Comparison of ENCODE assay signal across 8 cellular contexts in the genomic region with DNA sequence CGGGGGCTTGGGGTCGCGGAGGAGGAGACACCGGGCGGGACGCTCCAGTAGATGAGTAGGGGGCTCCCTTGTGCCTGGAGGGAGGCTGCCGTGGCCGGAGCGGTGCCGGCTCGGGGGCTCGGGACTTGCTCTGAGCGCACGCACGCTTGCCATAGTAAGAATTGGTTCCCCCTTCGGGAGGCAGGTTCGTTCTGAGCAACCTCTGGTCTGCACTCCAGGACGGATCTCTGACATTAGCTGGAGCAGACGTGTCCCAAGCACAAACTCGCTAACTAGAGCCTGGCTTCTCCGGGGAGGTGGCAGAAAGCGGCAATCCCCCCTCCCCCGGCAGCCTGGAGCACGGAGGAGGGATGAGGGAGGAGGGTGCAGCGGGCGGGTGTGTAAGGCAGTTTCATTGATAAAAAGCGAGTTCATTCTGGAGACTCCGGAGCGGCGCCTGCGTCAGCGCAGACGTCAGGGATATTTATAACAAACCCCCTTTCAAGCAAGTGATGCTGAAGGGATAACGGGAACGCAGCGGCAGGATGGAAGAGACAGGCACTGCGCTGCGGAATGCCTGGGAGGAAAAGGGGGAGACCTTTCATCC. TPM values are rescaled to one million over a fixed set of nuclear protein-coding genes. Genes with fewer than 3 reads are reported as not detected.
A peak's percentile ranks its signal among the peaks of the same experiment; 100 is the strongest.
DNase-seq lines count a peak whose midpoint lies in the region; ATAC-seq and TF ChIP-seq lines count a peak whose summit lies in the region.

No MANE protein-coding gene starts in this region.

- peak; percentile 71 for DNase-seq in G401 (ENCODE audit: low spot score)
- peak in 4 of 5 donors; percentile 29 to 61 (median 52) for DNase-seq in T-helper 1 cell
- no peak for DNase-seq in MCF 10A (ENCODE audit: unreplicated experiment)
- peak; percentile 63 to 75 (median 73) for DNase-seq in immature natural killer cell
- DNase-seq in skeletal muscle cell (ENCODE audit: low read depth), result no peak
- no peak for DNase-seq in SKM-1 treated with dmso at 0.1 percent for 144 hours (lab: John Stamatoyannopoulos, UW; ENCODE audit: unreplicated experiment)

- intact Hi-C loops in MCF 10A (cut with micrococcal nuclease), result loop anchor here (1.0 to 5.0 kb wide), 2 partner anchors 16 to 132 kb away; no protein-coding TSS in a partner anchor

- H3K9me3 Mint-ChIP-seq in MCF 10A (ENCODE audit: unreplicated experiment) (no peaks in the 10 kb centered on the region), immature natural killer cell (peaks cover 0 to 5% (median 0%) of the 10 kb centered on the region in 6 donors)

- H3K4me1 Mint-ChIP-seq in MCF 10A (ENCODE audit: insufficient read depth, unreplicated experiment), result peaks cover 31% of the 10 kb centered on the region
- peaks cover 58 to 69% of the 10 kb centered on the region in 2 donors for H3K4me1 Mint-ChIP-seq in immature natural killer cell

- H3K4me3 Mint-ChIP-seq in MCF 10A (ENCODE audit: unreplicated experiment) (peak overlapping the region; percentile 88), immature natural killer cell (peak overlapping the region; percentile 93 to 96 (median 96))

- TF ChIP-seq CTCF in MCF 10A (IDR thresholded peaks at IDR 0.05; ENCODE audit: unreplicated experiment), result no peak

- in situ Hi-C loops in G401 (cut with HindIII; ENCODE audit: low sequenced_read_pairs), result no loop called here

- no TSS peak for BruUV-seq in MCF 10A (replicated peaks; lab: Mats Ljungman, UMichigan)

- POLR2A ChIA-PET in MCF 10A (lab: Yijun Ruan, JAX), result interaction anchor here (0.5 to 8.8 kb wide), 27 partner anchors 11 to 255 kb away, joined by 3 to 402 read pairs (median 6); a partner anchor contains a TSS

- no peak for TF ChIP-seq EP300 in Ishikawa (IDR thresholded peaks at IDR 0.05; ENCODE audit: borderline replicate concordance)

- H3K4me3 ChIP-seq in skeletal muscle cell (ENCODE audit: low read depth, low read length), result peak overlapping the region; percentile 94

- H3K36me3 Mint-ChIP-seq in MCF 10A (ENCODE audit: insufficient read depth, unreplicated experiment) (peaks cover 62% of the 10 kb centered on the region), immature natural killer cell (peaks cover 13 to 24% (median 13%) of the 10 kb centered on the region in 3 donors)

- no peak for TF ChIP-seq RAD21 in Ishikawa (IDR thresholded peaks at IDR 0.05; ENCODE audit: low read depth)

- peak overlapping the region; percentile 99 for H3K27ac Mint-ChIP-seq in MCF 10A (ENCODE audit: low read depth, unreplicated experiment)
- H3K27ac Mint-ChIP-seq in immature natural killer cell, result peak overlapping the region; percentile 93 to 100 (median 99)

- ATAC-seq in HG03280 (IDR thresholded peaks at IDR 0.05; ENCODE audit: unreplicated experiment), result no peak

- CTCF ChIA-PET in MCF 10A (lab: Yijun Ruan, JAX), result interaction anchor here (0.7 kb wide), 1 partner anchor 148 kb away, joined by 3 read pairs; no protein-coding TSS in a partner anchor

- H3K27me3 Mint-ChIP-seq in MCF 10A (ENCODE audit: insufficient read depth, unreplicated experiment) (peaks cover 11% of the 10 kb centered on the region), immature natural killer cell (ENCODE audit: low read depth in 3 of 3) (peaks cover 79 to 86% (median 82%) of the 10 kb centered on the region in 3 donors)

TF ChIP-seq in Ishikawa, 13 proteins besides CTCF, POLR2A, EP300 and RAD21:
- TF ChIP-seq CREB1 (IDR thresholded peaks at IDR 0.05; ENCODE audit: low read depth) (no peak), ZBTB7A (IDR thresholded peaks at IDR 0.05; ENCODE audit: low read depth) (peak; percentile 42; the same call in 1 of the 2 replicates), TEAD4 (IDR thresholded peaks at IDR 0.05) (no peak)

RNA-seq across cellular contexts. Expression of a gene that starts 0.6 kb away (rescaled TPM):
- total RNA-seq in G401 (2014; rRNA removed; shearing (Covaris generic)), result 29.8 and 41.0 TPM in 2 replicates
- 73.1 and 139 TPM in 2 replicates for total RNA-seq in MCF 10A (2022)
- polyA plus RNA-seq in immature natural killer cell, result 100 to 1,000 TPM; 525 to 765 (median 608) TPM

Comparison
In these comparisons a context has a peak if more than half of its experiments do, and no peak if none do; other contexts are left out.
1. DNase-seq: peak in G401 (single experiment), T-helper 1 cell (4 of 5) and immature natural killer cell (3 of 3); none in MCF 10A (single experiment), skeletal muscle cell (single experiment) and SKM-1 treated with dmso at 0.1 percent for 144 hours (single experiment).